ENCODE assay signal across 8 cellular contexts in the genomic region with DNA sequence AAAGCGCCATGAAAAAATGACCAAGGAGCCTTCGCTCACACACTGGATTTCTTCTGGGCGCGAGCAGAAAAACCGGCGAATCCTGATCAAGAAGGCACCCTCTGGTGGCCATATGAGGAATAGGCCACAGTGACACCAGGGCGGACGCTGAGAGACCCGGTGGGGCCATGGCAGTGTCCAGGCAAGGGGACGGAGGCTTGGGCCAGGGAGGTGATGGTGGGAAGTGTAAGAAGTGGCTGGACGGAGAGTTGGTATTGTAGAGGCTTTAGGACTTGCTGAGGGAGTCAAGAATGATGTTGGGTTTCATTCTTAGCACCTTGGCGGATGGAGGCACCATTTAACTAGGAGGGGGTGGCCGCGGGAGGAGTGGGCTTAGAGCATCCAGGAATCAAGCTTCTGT. TPM values are rescaled to one million over a fixed set of nuclear protein-coding genes. Genes with fewer than 3 reads are reported as not detected.
DNase-seq lines count a peak whose midpoint lies in the region; ATAC-seq, FAIRE-seq and TF ChIP-seq lines count a peak whose summit lies in the region.

No MANE protein-coding gene starts in this region.

- FAIRE-seq in endothelial cell of umbilical vein (lab: Jason Lieb, UNC) = peak; percentile 96

- H3K27ac Mint-ChIP-seq in activated CD4-positive, alpha-beta memory T cell treated with anti-CD3 and anti-CD28 coated beads, Interleukin-2, amount 10 ng/mL, durations not matched to agents 7 days and 5 days = no peak overlapping the region
- no peak overlapping the region for H3K27ac Mint-ChIP-seq in nephron progenitor cell

- H3K4me1 ChIP-seq in endothelial cell of umbilical vein (ENCODE audit: control insufficient read depth, extremely low read depth, insufficient read depth, low read length) = peaks cover 9% of the 10 kb centered on the region

- H2AFZ ChIP-seq in endothelial cell of umbilical vein (ENCODE audit: low read depth, low read length) = no peak overlapping the region

- CTCF ChIA-PET in AG04449 (lab: Yijun Ruan, JAX) = interaction anchor here (0.7 to 5.5 kb wide), 48 partner anchors 9 to 498 kb away, joined by 3 to 162 read pairs (median 4); partner anchors contain the start of genes CYTH4, GGA1, IFT27 and RAC2
- CTCF ChIA-PET in activated CD4-positive, alpha-beta memory T cell treated with anti-CD3 and anti-CD28 coated beads, Interleukin-2, amount 10 ng/mL, durations not matched to agents 7 days and 5 days (lab: Charles Lee) = interaction anchor here (0.7 to 4.7 kb wide), 39 partner anchors 9 to 481 kb away, joined by 3 to 136 read pairs (median 4); partner anchors contain the start of genes CYTH4, IL2RB and RAC2
- CTCF ChIA-PET in endothelial cell of umbilical vein (lab: Charles Lee) = interaction anchor here (0.7 to 4.2 kb wide), 27 partner anchors 8 to 347 kb away, joined by 3 to 83 read pairs (median 4); partner anchors contain the start of genes GGA1 and RAC2

- no peaks in the 10 kb centered on the region for H3K36me3 ChIP-seq in endothelial cell of umbilical vein (ENCODE audit: control insufficient read depth in 2 of 2, extremely low read depth in 1 of 2, insufficient read depth in 2 of 2, low read length in 2 of 2)

- dilution Hi-C loops in endothelial cell of umbilical vein (cut with MboI; ENCODE audit: extremely low pct_ligation_motif_present, low sequenced_read_pairs) = no loop called here

- no peak overlapping the region for H3K27ac ChIP-seq in endothelial cell of umbilical vein (ENCODE audit: insufficient read depth, low read depth, low read length)

- BruUV-seq in endothelial cell of umbilical vein (replicated peaks; lab: Mats Ljungman, UMichigan) = no TSS peak

- H3K27me3 Mint-ChIP-seq in activated CD4-positive, alpha-beta memory T cell treated with anti-CD3 and anti-CD28 coated beads, Interleukin-2, amount 10 ng/mL, durations not matched to agents 7 days and 5 days = peaks cover 10% of the 10 kb centered on the region
- peaks cover 72% of the 10 kb centered on the region for H3K27me3 Mint-ChIP-seq in nephron progenitor cell (ENCODE audit: low read depth, poor library complexity)

- DNase-seq in AG04449 (ENCODE audit: low read depth, low spot score) = no peak
- DNase-seq in NCI-H2196 treated with DMSO at 0.1 percent for 48 hours (lab: John Stamatoyannopoulos, UW; ENCODE audit: unreplicated experiment) = peak; percentile 20
- DNase-seq in activated CD4-positive, alpha-beta memory T cell treated with anti-CD3 and anti-CD28 coated beads, Interleukin-2, amount 10 ng/mL, durations not matched to agents 7 days and 5 days = peak; percentile 68
- peak; percentile 55 for DNase-seq in endothelial cell of umbilical vein (ENCODE audit: low read depth, low spot score)
- DNase-seq in nephron progenitor cell = peak; percentile 71

- H3K4me3 ChIP-seq in AG04449 (ENCODE audit: low read depth, low read length) (no peak overlapping the region), GM12875 (ENCODE audit: low read depth, low read length) (no peak overlapping the region), endothelial cell of umbilical vein (replicated peaks in 1 of 3; ENCODE audit: insufficient read depth in 1 of 3, low read depth in 1 of 3, low read length in 3 of 3) (no peak overlapping the region)

- H4K20me1 ChIP-seq in endothelial cell of umbilical vein (replicated peaks; ENCODE audit: control insufficient read depth, extremely low read depth, insufficient read depth, low read length) = no peaks in the 10 kb centered on the region

- intact Hi-C loops in endothelial cell of umbilical vein (cut with micrococcal nuclease) = loop anchor here (1.0 to 2.0 kb wide), 4 partner anchors 36 to 196 kb away; no protein-coding TSS in a partner anchor

- TF ChIP-seq POLR2A in endothelial cell of umbilical vein (IDR thresholded peaks at IDR 0.05; ENCODE audit: low read depth, low read length) = no peak

- no peaks in the 10 kb centered on the region for H3K9me1 ChIP-seq in endothelial cell of umbilical vein (replicated peaks; ENCODE audit: control insufficient read depth, extremely low read depth, insufficient read depth, low read length)

- no peak overlapping the region for H3K9ac ChIP-seq in endothelial cell of umbilical vein (replicated peaks; ENCODE audit: extremely low read depth, insufficient read depth, low read length)

- H3K79me2 ChIP-seq in endothelial cell of umbilical vein (ENCODE audit: control insufficient read depth, insufficient read depth, low read length) = no peaks in the 10 kb centered on the region

- TF ChIP-seq CTCF in AG04449 (IDR thresholded peaks at IDR 0.05; ENCODE audit: insufficient read depth, low read length, missing control alignments) = peak; percentile 92
- peak; percentile 91 for TF ChIP-seq CTCF in GM12875 (IDR thresholded peaks at IDR 0.05; ENCODE audit: borderline replicate concordance, insufficient read depth, low read depth, low read length)
- peak; percentile 91 to 92 for TF ChIP-seq CTCF in endothelial cell of umbilical vein (IDR thresholded peaks at IDR 0.05; ENCODE audit: extremely low read depth in 1 of 2, insufficient read depth in 1 of 2, low read depth in 1 of 2, low read length in 2 of 2)
- TF ChIP-seq CTCF in nephron progenitor cell (IDR thresholded peaks at IDR 0.05) = peak; percentile 88

- peaks cover 25% of the 10 kb centered on the region for H3K4me1 Mint-ChIP-seq in activated CD4-positive, alpha-beta memory T cell treated with anti-CD3 and anti-CD28 coated beads, Interleukin-2, amount 10 ng/mL, durations not matched to agents 7 days and 5 days
- peaks cover 32% of the 10 kb centered on the region for H3K4me1 Mint-ChIP-seq in nephron progenitor cell

- H3K9me3 Mint-ChIP-seq in activated CD4-positive, alpha-beta memory T cell treated with anti-CD3 and anti-CD28 coated beads, Interleukin-2, amount 10 ng/mL, durations not matched to agents 7 days and 5 days = peaks cover 9% of the 10 kb centered on the region
- H3K9me3 Mint-ChIP-seq in nephron progenitor cell = peaks cover 27% of the 10 kb centered on the region

- H3K27me3 ChIP-seq in endothelial cell of umbilical vein (ENCODE audit: control insufficient read depth in 2 of 2, insufficient read depth in 2 of 2, low read length in 2 of 2) = no peaks in the 10 kb centered on the region

- H3K9me3 ChIP-seq in endothelial cell of umbilical vein (replicated peaks; ENCODE audit: control insufficient read depth, insufficient read depth, low read length) = peaks cover 6% of the 10 kb centered on the region

- ATAC-seq in GM21528 (IDR thresholded peaks at IDR 0.05; ENCODE audit: low FRiP score, unreplicated experiment) = no peak
- no peak for ATAC-seq in HG03159 (IDR thresholded peaks at IDR 0.05; ENCODE audit: unreplicated experiment)

- POLR2A ChIA-PET in AG04449 (lab: Yijun Ruan, JAX) = interaction anchor here (0.7 kb wide), 1 partner anchor 41 kb away, joined by 3 read pairs; no protein-coding TSS in a partner anchor
- POLR2A ChIA-PET in activated CD4-positive, alpha-beta memory T cell treated with anti-CD3 and anti-CD28 coated beads, Interleukin-2, amount 10 ng/mL, durations not matched to agents 7 days and 5 days (lab: Charles Lee) = interaction anchor here (0.7 to 3.4 kb wide), 5 partner anchors 13 to 307 kb away, joined by 3 to 72 read pairs (median 3); partner anchors contain the start of gene RAC2
- POLR2A ChIA-PET in endothelial cell of umbilical vein (lab: Charles Lee) = no interaction called here

- H3K36me3 Mint-ChIP-seq in activated CD4-positive, alpha-beta memory T cell treated with anti-CD3 and anti-CD28 coated beads, Interleukin-2, amount 10 ng/mL, durations not matched to agents 7 days and 5 days (ENCODE audit: low read depth) = peaks cover 4% of the 10 kb centered on the region
- no peaks in the 10 kb centered on the region for H3K36me3 Mint-ChIP-seq in nephron progenitor cell (ENCODE audit: low read depth)

- no peak overlapping the region for H3K4me2 ChIP-seq in endothelial cell of umbilical vein (ENCODE audit: insufficient read depth, low read length)

- H3K4me3 Mint-ChIP-seq in activated CD4-positive, alpha-beta memory T cell treated with anti-CD3 and anti-CD28 coated beads, Interleukin-2, amount 10 ng/mL, durations not matched to agents 7 days and 5 days = no peak overlapping the region
- no peak overlapping the region for H3K4me3 Mint-ChIP-seq in nephron progenitor cell

RNA-seq across cellular contexts. Expression of gene RAC2, which starts 16.9 kb away (rescaled TPM):
- 1,000 to 10,000 TPM in 1 of 2 experiments, 100 to 1,000 TPM in 1; 984 to 1,005 TPM for total RNA-seq in activated CD4-positive, alpha-beta memory T cell treated with anti-CD3 and anti-CD28 coated beads, Interleukin-2, amount 10 ng/mL, durations not matched to agents 7 days and 5 days
- 111 and 122 TPM in 2 replicates for total RNA-seq in endothelial cell of umbilical vein
- 181 and 196 TPM in 2 replicates for polyA plus RNA-seq in endothelial cell of umbilical vein
- 128 and 131 TPM in 2 replicates for polyA plus RNA-seq in endothelial cell of umbilical vein (2011; cell fraction: cytosol; rRNA removed)
- 62.5 and 70.8 TPM in 2 replicates for polyA plus RNA-seq in endothelial cell of umbilical vein (2011; cell fraction: nucleus; rRNA removed)
- polyA plus RNA-seq in endothelial cell of umbilical vein (2012) = 122 and 165 TPM in 2 replicates
- 92.2 and 107 TPM in 2 replicates for polyA minus RNA-seq in endothelial cell of umbilical vein
- polyA minus RNA-seq in endothelial cell of umbilical vein (2011; cell fraction: cytosol; rRNA and poly(A)+ RNA removed) = not detected
- polyA minus RNA-seq in endothelial cell of umbilical vein (2011; cell fraction: nucleus; rRNA and poly(A)+ RNA removed) = 21.8 and 27.2 TPM in 2 replicates

RNA-seq across cellular contexts. Expression of gene CYTH4, which starts 21.4 kb away (rescaled TPM):
- total RNA-seq in activated CD4-positive, alpha-beta memory T cell treated with anti-CD3 and anti-CD28 coated beads, Interleukin-2, amount 10 ng/mL, durations not matched to agents 7 days and 5 days = 100 to 1,000 TPM; 114 to 126 TPM
- total RNA-seq in endothelial cell of umbilical vein = not detected in 2 replicates
- 0.06 and 0.29 TPM in 2 replicates for polyA plus RNA-seq in endothelial cell of umbilical vein
- 0.10 TPM in 1 of 2 replicates, not detected in the other for polyA plus RNA-seq in endothelial cell of umbilical vein (2011; cell fraction: cytosol; rRNA removed)
- 0.11 and 0.27 TPM in 2 replicates for polyA plus RNA-seq in endothelial cell of umbilical vein (2011; cell fraction: nucleus; rRNA removed)
- 0.11 and 0.40 TPM in 2 replicates for polyA plus RNA-seq in endothelial cell of umbilical vein (2012)
- polyA minus RNA-seq in endothelial cell of umbilical vein = 0.17 and 0.63 TPM in 2 replicates
- not detected for polyA minus RNA-seq in endothelial cell of umbilical vein (2011; cell fraction: cytosol; rRNA and poly(A)+ RNA removed)
- polyA minus RNA-seq in endothelial cell of umbilical vein (2011; cell fraction: nucleus; rRNA and poly(A)+ RNA removed) = not detected in 2 replicates

RNA-seq across cellular contexts. Expression of gene SSTR3, which starts 48.7 kb away (rescaled TPM):
- 1 to 10 TPM; 3.4 to 3.9 TPM for total RNA-seq in activated CD4-positive, alpha-beta memory T cell treated with anti-CD3 and anti-CD28 coated beads, Interleukin-2, amount 10 ng/mL, durations not matched to agents 7 days and 5 days
- not detected in 2 replicates for total RNA-seq in endothelial cell of umbilical vein
- polyA plus RNA-seq in endothelial cell of umbilical vein = not detected in 2 replicates
- polyA plus RNA-seq in endothelial cell of umbilical vein (2011; cell fraction: cytosol; rRNA removed) = not detected in 2 replicates
- polyA plus RNA-seq in endothelial cell of umbilical vein (2011; cell fraction: nucleus; rRNA removed) = not detected in 2 replicates
- polyA plus RNA-seq in endothelial cell of umbilical vein (2012) = not detected in 2 replicates
- not detected in 2 replicates for polyA minus RNA-seq in endothelial cell of umbilical vein
- not detected for polyA minus RNA-seq in endothelial cell of umbilical vein (2011; cell fraction: cytosol; rRNA and poly(A)+ RNA removed)
- not detected in 2 replicates for polyA minus RNA-seq in endothelial cell of umbilical vein (2011; cell fraction: nucleus; rRNA and poly(A)+ RNA removed)

Comparison
In these comparisons a context has a peak if more than half of its experiments do, and no peak if none do; other contexts are left out.
1. RNA of gene CYTH4, which starts 21.4 kb away (total RNA-seq): 114 to 126 TPM in activated CD4-positive, alpha-beta memory T cell treated with anti-CD3 and anti-CD28 coated beads, Interleukin-2, amount 10 ng/mL, durations not matched to agents 7 days and 5 days; not detected in endothelial cell of umbilical vein; every median in the first group is over 100 times any median in the second.
2. Peak in every context shown above with its lines, with median percentiles within 50 percentile points of each other: CTCF ChIP-seq.